11 cellular contexts compared by ENCODE assay signal in the genomic region with DNA sequence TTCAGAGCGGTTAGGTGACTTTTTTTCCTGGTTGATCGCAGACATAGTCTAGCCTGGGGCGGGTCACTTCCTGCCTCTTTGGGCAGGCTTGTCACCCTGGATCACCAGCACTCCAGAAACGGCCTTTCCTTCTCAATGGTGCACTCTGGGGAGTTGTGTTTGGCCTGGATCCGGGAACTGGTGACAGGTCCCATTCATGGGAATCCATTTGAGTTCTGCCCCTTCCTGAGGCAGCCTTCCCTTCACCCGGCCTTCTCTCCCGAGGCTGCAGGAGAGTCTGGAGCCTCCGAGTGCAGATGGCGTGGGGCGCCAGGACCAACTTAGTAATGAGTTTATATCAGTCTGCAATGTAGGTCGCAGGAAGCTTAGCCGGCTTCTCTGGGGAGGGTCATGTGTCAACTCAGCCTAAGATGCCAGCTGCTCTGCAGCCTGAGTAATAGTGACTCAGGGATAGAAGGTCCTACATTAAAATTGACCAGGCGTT. TPM values are rescaled to one million over a fixed set of nuclear protein-coding genes. Genes with fewer than 3 reads are reported as not detected.
DNase-seq lines count a peak whose midpoint lies in the region; ATAC-seq and TF ChIP-seq lines count a peak whose summit lies in the region.
"Had no signal": no experiment of that assay in that cellular context is flagged by ENCODE, and none has a peak within 500 bp of the region (broad histone marks: within the 10 kb centered on the region; RNA-seq: fewer than 3 reads in every experiment).

No MANE protein-coding gene starts in this region.

- peaks cover 15% of the 10 kb centered on the region for H4K20me1 ChIP-seq in GM23338 (replicated peaks; ENCODE audit: insufficient read depth)

- peaks cover 25% of the 10 kb centered on the region for H3K4me1 ChIP-seq in GM23338 (ENCODE audit: insufficient read depth)
- H3K4me1 ChIP-seq in skeletal muscle tissue (ENCODE audit: control insufficient read depth in 3 of 3, insufficient read depth in 3 of 3, low read length in 3 of 3): peaks cover 63 to 84% (median 65%) of the 10 kb centered on the region in 3 donors

- H3K36me3 Mint-ChIP-seq in GM23338 (ENCODE audit: low read depth): peaks cover 41% of the 10 kb centered on the region
- H3K36me3 Mint-ChIP-seq in T-helper 17 cell (ENCODE audit: low read depth): peaks cover 4% of the 10 kb centered on the region

- H3K9ac ChIP-seq in skeletal muscle tissue (ENCODE audit: low read depth in 1 of 3, low read length in 3 of 3): peak overlapping the region; percentile 22 to 76 (median 55)

- H3K27ac Mint-ChIP-seq in GM23338: peak overlapping the region; percentile 46; the same call in 1 of the 2 replicates
- H3K27ac Mint-ChIP-seq in T-helper 17 cell: peak overlapping the region; percentile 97

- H3K27me3 ChIP-seq in GM23338 (ENCODE audit: insufficient read depth) (no peaks in the 10 kb centered on the region), skeletal muscle tissue (ENCODE audit: control insufficient read depth in 3 of 3, insufficient read depth in 3 of 3, low read length in 3 of 3) (no peaks in the 10 kb centered on the region)
- H3K27me3 ChIP-seq: uterus had no signal

- H3K4me3 Mint-ChIP-seq in GM23338 (no peak overlapping the region), T-helper 17 cell (peak overlapping the region; percentile 58)

- H3K27me3 Mint-ChIP-seq in GM23338 (ENCODE audit: insufficient read depth, low read depth, poor library complexity) (peaks cover 9% of the 10 kb centered on the region), T-helper 17 cell (no peaks in the 10 kb centered on the region)

- no peaks in the 10 kb centered on the region for H3K9me3 Mint-ChIP-seq in GM23338

- DNase-seq in GM23338 (ENCODE audit: low spot score): no peak
- no peak for DNase-seq in T-helper 17 cell
- peak; percentile 32 for DNase-seq in fibroblast of the conjunctiva (ENCODE audit: low read depth)
- no peak for DNase-seq in HuH-7 (ENCODE audit: low spot score)
- DNase-seq in NCI-H2081 (lab: John Stamatoyannopoulos, UW): no peak
- DNase-seq: nucleus accumbens had no signal

- no peaks in the 10 kb centered on the region for H3K9me2 ChIP-seq in GM23338 (ENCODE audit: insufficient read depth)

- ATAC-seq in GM23338: no peak
- peak; percentile 22 for ATAC-seq in T-helper 17 cell
- ATAC-seq in HG02852 (IDR thresholded peaks at IDR 0.05; ENCODE audit: unreplicated experiment): no peak
- ATAC-seq in GM19452 (IDR thresholded peaks at IDR 0.05; ENCODE audit: unreplicated experiment): no peak

- peaks cover 13% of the 10 kb centered on the region for H3K36me3 ChIP-seq in GM23338 (ENCODE audit: insufficient read depth)
- H3K36me3 ChIP-seq in skeletal muscle tissue (ENCODE audit: control insufficient read depth in 3 of 3, insufficient read depth in 3 of 3, low read length in 3 of 3): peaks cover 8 to 19% (median 18%) of the 10 kb centered on the region in 3 donors
- H3K36me3 ChIP-seq: uterus had no signal

- TF ChIP-seq CTCF in GM23338 (conservative IDR thresholded peaks at IDR 0.05; ENCODE audit: low read depth in 2 of 2): no peak

- H3K4me3 ChIP-seq in GM23338 (no peak overlapping the region), skeletal muscle tissue (ENCODE audit: low read length in 3 of 3) (peak overlapping the region in 2 of 3 donors; percentile 23 to 56)
- H3K4me3 ChIP-seq: SK-N-MC, uterus had no signal

- peaks cover 4% of the 10 kb centered on the region; the same call in 1 of the 2 replicates for H3F3A ChIP-seq in GM23338 (replicated peaks; ENCODE audit: low read depth)

- peaks cover 37% of the 10 kb centered on the region for H3K4me1 Mint-ChIP-seq in GM23338
- peaks cover 48% of the 10 kb centered on the region for H3K4me1 Mint-ChIP-seq in T-helper 17 cell

- no peak overlapping the region for H2AFZ ChIP-seq in GM23338

- no peak overlapping the region for H3K4me2 ChIP-seq in GM23338

- H3K9me3 ChIP-seq in T-helper 17 cell (ENCODE audit: control insufficient read depth, low read length, poor library complexity, severe bottlenecking): no peaks in the 10 kb centered on the region
- no peaks in the 10 kb centered on the region for H3K9me3 ChIP-seq in skeletal muscle tissue (ENCODE audit: control insufficient read depth in 3 of 3, low read length in 3 of 3)
- H3K9me3 ChIP-seq: uterus had no signal

- peaks cover 82% of the 10 kb centered on the region for H3K79me2 ChIP-seq in GM23338 (replicated peaks; ENCODE audit: insufficient read depth)

- H3K27ac ChIP-seq in GM23338 (ENCODE audit: low read depth) (peak overlapping the region; percentile 69; the same call in 1 of the 2 replicates), skeletal muscle tissue (ENCODE audit: low read depth, low read length) (peak overlapping the region; percentile 94)
- H3K27ac ChIP-seq: SK-N-MC, uterus had no signal

TF ChIP-seq in GM23338, 12 proteins besides CTCF, POLR2A, EP300 and RAD21:
- TF ChIP-seq NANOG (IDR thresholded peaks at IDR 0.05; ENCODE audit: borderline replicate concordance): no peak
- no peak for TF ChIP-seq STAT1 (IDR thresholded peaks at IDR 0.05; ENCODE audit: unreplicated experiment)

RNA-seq across cellular contexts. Expression of gene TACR2, which starts 54.2 kb away (rescaled TPM):
- total RNA-seq in GM23338 (2014; rRNA removed; shearing (Covaris generic)): 0.54 TPM in 1 of 2 replicates, not detected in the other
- not detected in 2 replicates for polyA plus RNA-seq in GM23338 (2016; fragmentation: Nextera tagmentation; extraction: Ambion mirVana)
- total RNA-seq in T-helper 17 cell (not detected), skeletal muscle tissue (not detected)
